In genomic region chr1:26431979-26432695, GRCh38 we compare ENCODE assay signal across 1 cellular context.
TF ChIP-seq lines count a peak whose summit lies in the region.

Gene DHDDS (plus strand): TSS chr1:26432321. CDS start chr1:26432946, 625 bp downstream.

TF ChIP-seq in A549, 52 proteins besides CTCF, POLR2A, EP300 and RAD21 (continued from another document):
- TF ChIP-seq HMGXB4 (CRISPR knock-in tag; IDR thresholded peaks at IDR 0.05; ENCODE audit: borderline replicate concordance): no peak
- no peak for TF ChIP-seq RCOR1 (IDR thresholded peaks at IDR 0.05; ENCODE audit: low read depth, low read length)
- no peak for TF ChIP-seq HES2 (IDR thresholded peaks at IDR 0.05)
- no peak for TF ChIP-seq TFCP2L1 (CRISPR knock-in tag; IDR thresholded peaks at IDR 0.05)
- no peak for TF ChIP-seq HDAC2 (IDR thresholded peaks at IDR 0.05)
- no peak for TF ChIP-seq FOSL2 (IDR thresholded peaks at IDR 0.05)
- peak; percentile 60 for TF ChIP-seq FOSL2 (CRISPR knock-in tag; IDR thresholded peaks at IDR 0.05)
- TF ChIP-seq BCL3 (IDR thresholded peaks at IDR 0.05): peak; percentile 59; the same call in 1 of the 3 replicates
- TF ChIP-seq CHD4 (IDR thresholded peaks at IDR 0.05; ENCODE audit: borderline replicate concordance): no peak
- no peak for TF ChIP-seq HEYL (CRISPR knock-in tag; IDR thresholded peaks at IDR 0.05)
- TF ChIP-seq FOXS1 (CRISPR knock-in tag; IDR thresholded peaks at IDR 0.05): no peak
- TF ChIP-seq ZC3H11A (IDR thresholded peaks at IDR 0.05): no peak
- peak; percentile 75 for TF ChIP-seq ATOH8 (CRISPR knock-in tag; IDR thresholded peaks at IDR 0.05; ENCODE audit: low read depth)
- no peak for TF ChIP-seq MAFK (IDR thresholded peaks at IDR 0.05; ENCODE audit: partially characterized antibody)
- no peak for TF ChIP-seq ZFP36 (IDR thresholded peaks at IDR 0.05; ENCODE audit: borderline replicate concordance, partially characterized antibody)
- TF ChIP-seq NFE2L2 (conservative IDR thresholded peaks at IDR 0.05; ENCODE audit: low read length): no peak
- TF ChIP-seq ZNF302 (CRISPR knock-in tag; IDR thresholded peaks at IDR 0.05): no peak
- TF ChIP-seq REST (IDR thresholded peaks at IDR 0.05): peak; percentile 63
- peak; percentile 47; the same call in 1 of the 2 replicates for TF ChIP-seq TP53 (CRISPR knock-in tag; IDR thresholded peaks at IDR 0.05)
- TF ChIP-seq MAX (IDR thresholded peaks at IDR 0.05): peak; percentile 100
- peak; percentile 84 for TF ChIP-seq MYC (IDR thresholded peaks at IDR 0.05; ENCODE audit: borderline replicate concordance, low read length)
- TF ChIP-seq ELK1 (IDR thresholded peaks at IDR 0.05; ENCODE audit: low read depth, low read length): no peak
- no peak for TF ChIP-seq CBX2 (IDR thresholded peaks at IDR 0.05; ENCODE audit: borderline replicate concordance, low read depth)
TF ChIP-seq in A549: peak in this region for 18.
